ENCODE assay signal across 27 cellular contexts in genomic region chr18:2508678-2509077, GRCh38.
"Had no signal": no experiment of that assay in that cellular context is flagged by ENCODE, and none has a peak within 500 bp of the region (broad histone marks: within the 10 kb centered on the region; RNA-seq: fewer than 3 reads in every experiment).

No MANE protein-coding gene starts in this region.

- H3K4me3 Mint-ChIP-seq: dendritic cell treated with granulocyte-macrophage colony-stimulating factor and Interleukin-4, amounts not matched to agents 40 ng/mL and 50 ng/mL, for 4 days; endodermal cell; naive thymus-derived CD4-positive, alpha-beta T cell; nephron; neural progenitor cell; stimulated activated naive B cell treated with anti-CD40 and anti-IgM and Interleukin-4, amounts not matched to agents 10 μg/mL and 1 μg/mL and 100 μg/mL, for 72 hours; stimulated activated naive CD8-positive, alpha-beta T cell treated with anti-CD3 and anti-CD28 coated beads, Interleukin-15, amount 100 ng/mL, for 72 hours had no signal

- H2AFZ ChIP-seq: neural progenitor cell, parathyroid adenoma had no signal

- H3K4me1 ChIP-seq: colonic mucosa, gastrocnemius medialis, neural progenitor cell, parathyroid adenoma, right lobe of liver, suprapubic skin, transverse colon, upper lobe of right lung, uterus had no signal

- H3K36me3 ChIP-seq: colonic mucosa, gastrocnemius medialis, neural progenitor cell, right lobe of liver, suprapubic skin, transverse colon, upper lobe of right lung, uterus had no signal

- DNase-seq: colonic mucosa; effector CD8-positive, alpha-beta T cell; endodermal cell; erythroblast; gastrocnemius medialis; head of caudate nucleus; kidney; mesendoderm; midbrain; naive thymus-derived CD4-positive, alpha-beta T cell; right lobe of liver; small intestine; stimulated activated CD4-positive, alpha-beta T cell treated with anti-CD3 and anti-CD28 coated beads, Interleukin-15, amount 100 ng/mL, for 24 hours; stimulated activated CD4-positive, alpha-beta T cell treated with anti-CD3 and anti-CD28 coated beads, Interleukin-2, amount 100 ng/mL, for 48 hours; stimulated activated naive B cell treated with anti-CD40 and anti-IgM and Interleukin-4, amounts not matched to agents 10 μg/mL and 1 μg/mL and 100 μg/mL, for 72 hours; stimulated activated naive CD8-positive, alpha-beta T cell treated with anti-CD3 and anti-CD28 coated beads, Interleukin-15, amount 100 ng/mL, for 72 hours; transverse colon; upper lobe of right lung; uterus had no signal

- H3K36me3 Mint-ChIP-seq: neural progenitor cell; stimulated activated naive B cell treated with anti-CD40 and anti-IgM and Interleukin-4, amounts not matched to agents 10 μg/mL and 1 μg/mL and 100 μg/mL, for 72 hours had no signal

- H3K4me1 Mint-ChIP-seq: stimulated activated naive B cell treated with anti-CD40 and anti-IgM and Interleukin-4, amounts not matched to agents 10 μg/mL and 1 μg/mL and 100 μg/mL, for 72 hours; stimulated activated naive CD8-positive, alpha-beta T cell treated with anti-CD3 and anti-CD28 coated beads, Interleukin-15, amount 100 ng/mL, for 72 hours had no signal

- H3K27me3 ChIP-seq: colonic mucosa, gastrocnemius medialis, neural progenitor cell, right lobe of liver, suprapubic skin, transverse colon, upper lobe of right lung, uterus had no signal

- H3K27ac Mint-ChIP-seq: dendritic cell treated with granulocyte-macrophage colony-stimulating factor and Interleukin-4, amounts not matched to agents 40 ng/mL and 50 ng/mL, for 4 days; endodermal cell; naive thymus-derived CD4-positive, alpha-beta T cell; nephron; neural progenitor cell; progenitor cell of endocrine pancreas; stimulated activated naive B cell treated with anti-CD40 and anti-IgM and Interleukin-4, amounts not matched to agents 10 μg/mL and 1 μg/mL and 100 μg/mL, for 72 hours; stimulated activated naive CD8-positive, alpha-beta T cell treated with anti-CD3 and anti-CD28 coated beads, Interleukin-15, amount 100 ng/mL, for 72 hours had no signal

- H3K4me3 ChIP-seq: colonic mucosa, gastrocnemius medialis, lung, neural progenitor cell, right lobe of liver, suprapubic skin, transverse colon, upper lobe of right lung, uterus had no signal

- H3K79me2 ChIP-seq: parathyroid adenoma had no signal

- H3K9me3 Mint-ChIP-seq: dendritic cell treated with granulocyte-macrophage colony-stimulating factor and Interleukin-4, amounts not matched to agents 40 ng/mL and 50 ng/mL, for 4 days; endodermal cell; naive thymus-derived CD4-positive, alpha-beta T cell; nephron; neural progenitor cell; stimulated activated naive B cell treated with anti-CD40 and anti-IgM and Interleukin-4, amounts not matched to agents 10 μg/mL and 1 μg/mL and 100 μg/mL, for 72 hours; stimulated activated naive CD8-positive, alpha-beta T cell treated with anti-CD3 and anti-CD28 coated beads, Interleukin-15, amount 100 ng/mL, for 72 hours had no signal

- H3K27ac ChIP-seq: colonic mucosa, gastrocnemius medialis, neural progenitor cell, parathyroid adenoma, right lobe of liver, suprapubic skin, transverse colon, upper lobe of right lung, uterus had no signal

- H3K9me3 ChIP-seq: colonic mucosa, gastrocnemius medialis, right lobe of liver, suprapubic skin, transverse colon, upper lobe of right lung, uterus had no signal

- H3K27me3 Mint-ChIP-seq: progenitor cell of endocrine pancreas; stimulated activated naive B cell treated with anti-CD40 and anti-IgM and Interleukin-4, amounts not matched to agents 10 μg/mL and 1 μg/mL and 100 μg/mL, for 72 hours; stimulated activated naive CD8-positive, alpha-beta T cell treated with anti-CD3 and anti-CD28 coated beads, Interleukin-15, amount 100 ng/mL, for 72 hours had no signal

- ATAC-seq: gastrocnemius medialis; left lobe of liver; naive thymus-derived CD4-positive, alpha-beta T cell; right lobe of liver; stimulated activated naive B cell treated with anti-CD40 and anti-IgM and Interleukin-4, amounts not matched to agents 10 μg/mL and 1 μg/mL and 100 μg/mL, for 72 hours; stimulated activated naive CD8-positive, alpha-beta T cell treated with anti-CD3 and anti-CD28 coated beads, Interleukin-15, amount 100 ng/mL, for 72 hours; upper lobe of right lung had no signal

- H3K9ac ChIP-seq: neural progenitor cell, parathyroid adenoma had no signal

- H3K4me2 ChIP-seq: neural progenitor cell had no signal

- FAIRE-seq: kidney, small intestine had no signal
